In genomic region chr10:87658858-87659555, GRCh38 we compare ENCODE assay signal across 8 cellular contexts. TPM values are rescaled to one million over a fixed set of nuclear protein-coding genes. Genes with fewer than 3 reads are reported as not detected.
DNase-seq lines count a peak whose midpoint lies in the region; ATAC-seq, FAIRE-seq and TF ChIP-seq lines count a peak whose summit lies in the region.

No MANE protein-coding gene starts in this region.

- peak overlapping the region; percentile 67 for H3K4me3 Mint-ChIP-seq in activated naive CD4-positive, alpha-beta T cell treated with anti-CD3 and anti-CD28 coated beads for 36 hours

- FAIRE-seq in HepG2 (lab: Jason Lieb, UNC): no peak

- intact Hi-C loops in activated naive CD4-positive, alpha-beta T cell treated with anti-CD3 and anti-CD28 coated beads for 36 hours (cut with micrococcal nuclease): loop anchor here (5.0 kb wide), 3 partner anchors 158 to 453 kb away; partner anchors contain the start of genes ATAD1, KLLN and PTEN
- intact Hi-C loops in ascending aorta (cut with DNase I): loop anchor here (5.0 kb wide), 5 partner anchors 43 to 122 kb away; no protein-coding TSS in a partner anchor
- intact Hi-C loops in HepG2 (cut with micrococcal nuclease; ENCODE audit: unreplicated experiment): loop anchor here (2.0 kb wide), 1 partner anchor 126 kb away; no protein-coding TSS in a partner anchor
- intact Hi-C loops in lower leg skin (cut with DNase I; ENCODE audit: low total_unique reads): no loop called here

- in situ Hi-C loops in HepG2 (cut with HindIII; ENCODE audit: extremely low pct_ligation_motif_present, low pct_unique_long_range_greater_than_20kb): loop anchor here (5.0 to 25.0 kb wide), 2 partner anchors 78 to 453 kb away; no protein-coding TSS in a partner anchor

- no peak overlapping the region for H3K9ac ChIP-seq in HepG2 (ENCODE audit: insufficient read depth, low read depth, low read length)

- peak overlapping the region; percentile 80 for H3K4me2 ChIP-seq in HepG2 (ENCODE audit: low read depth, low read length)

- ATAC-seq in HepG2 (peak; percentile 27), GM21528 (IDR thresholded peaks at IDR 0.05; ENCODE audit: low FRiP score, unreplicated experiment) (no peak)

- peak overlapping the region; percentile 68 to 69 for H3K27ac ChIP-seq in ascending aorta
- H3K27ac ChIP-seq in HepG2 (ENCODE audit: extremely low read length, insufficient read depth, low read length): no peak overlapping the region
- H3K27ac ChIP-seq in tibial nerve: peak overlapping the region; percentile 56 to 93 (median 79)

- POLR2A ChIA-PET in HepG2 (lab: Yijun Ruan, JAX): no interaction called here

- no peak for DNase-seq in activated naive CD4-positive, alpha-beta T cell treated with anti-CD3 and anti-CD28 coated beads for 36 hours
- DNase-seq in activated naive CD4-positive, alpha-beta T cell (lab: John Stamatoyannopoulos, UW): no peak
- DNase-seq in ascending aorta (ENCODE audit: low spot score in 2 of 2) (no peak), HepG2 (ENCODE audit: low spot score) (no peak), tibial nerve (ENCODE audit: low spot score in 2 of 2) (no peak), lower leg skin (ENCODE audit: low spot score in 2 of 2) (no peak), NCI-H1105 (lab: John Stamatoyannopoulos, UW) (no peak)

- H3K4me3 ChIP-seq in ascending aorta (peak overlapping the region; percentile 80 to 90), HepG2 (replicated peaks in 1 of 3; ENCODE audit: insufficient read depth in 1 of 3, low read depth in 2 of 3, low read length in 3 of 3) (peak overlapping the region in 2 of 3 experiments; percentile 64 to 70; a peak in 3 of 6 replicates), tibial nerve (peak overlapping the region; percentile 57 to 89 (median 70)), lower leg skin (ENCODE audit: low read depth, poor library complexity, severe bottlenecking) (no peak overlapping the region)

- H3K9me3 ChIP-seq in ascending aorta (no peaks in the 10 kb centered on the region), HepG2 (ENCODE audit: low read length) (no peaks in the 10 kb centered on the region), tibial nerve (no peaks in the 10 kb centered on the region)

- no peaks in the 10 kb centered on the region for H3K36me3 ChIP-seq in ascending aorta
- no peaks in the 10 kb centered on the region for H3K36me3 ChIP-seq in HepG2 (replicated peaks in 1 of 2; ENCODE audit: control insufficient read depth in 1 of 2, insufficient read depth in 2 of 2, low read length in 2 of 2)
- no peaks in the 10 kb centered on the region for H3K36me3 ChIP-seq in tibial nerve

- TF ChIP-seq CTCF in ascending aorta (IDR thresholded peaks at IDR 0.05) (no peak), HepG2 (CRISPR knock-in tag; IDR thresholded peaks at IDR 0.05) (no peak), tibial nerve (IDR thresholded peaks at IDR 0.05) (no peak), lower leg skin (IDR thresholded peaks at IDR 0.05) (no peak)

- no peaks in the 10 kb centered on the region for H3K9me3 Mint-ChIP-seq in activated naive CD4-positive, alpha-beta T cell treated with anti-CD3 and anti-CD28 coated beads for 36 hours

- H3K27me3 ChIP-seq in ascending aorta (no peaks in the 10 kb centered on the region), HepG2 (ENCODE audit: control insufficient read depth in 1 of 2, insufficient read depth in 2 of 2, low read length in 2 of 2) (peaks cover 5 to 31% of the 10 kb centered on the region in 2 experiments; a peak in 4 of 5 replicates), tibial nerve (no peaks in the 10 kb centered on the region)

- no peak overlapping the region for H2AFZ ChIP-seq in HepG2 (ENCODE audit: low read length)

- H3K36me3 Mint-ChIP-seq in activated naive CD4-positive, alpha-beta T cell treated with anti-CD3 and anti-CD28 coated beads for 36 hours (ENCODE audit: low read depth): no peaks in the 10 kb centered on the region

- H3K79me2 ChIP-seq in HepG2 (ENCODE audit: insufficient read depth, low read length): no peaks in the 10 kb centered on the region

- H3K27me3 Mint-ChIP-seq in activated naive CD4-positive, alpha-beta T cell treated with anti-CD3 and anti-CD28 coated beads for 36 hours (ENCODE audit: low read depth): peaks cover 43% of the 10 kb centered on the region

- H3K27ac Mint-ChIP-seq in activated naive CD4-positive, alpha-beta T cell treated with anti-CD3 and anti-CD28 coated beads for 36 hours: no peak overlapping the region

- no peak for TF ChIP-seq RAD21 in HepG2 (CRISPR knock-in tag; IDR thresholded peaks at IDR 0.05)

- no peaks in the 10 kb centered on the region for H4K20me1 ChIP-seq in HepG2 (ENCODE audit: insufficient read depth, low read length)

- CTCF ChIA-PET in activated naive CD4-positive, alpha-beta T cell treated with anti-CD3 and anti-CD28 coated beads for 36 hours (lab: Charles Lee): interaction anchor here (0.5 to 1.2 kb wide), 6 partner anchors 9 to 660 kb away, joined by 3 to 4 read pairs (median 3); no protein-coding TSS in a partner anchor
- CTCF ChIA-PET in HepG2 (lab: Yijun Ruan, JAX; ENCODE audit: low intra/inter-chr PET ratio, low total read pairs): no interaction called here

- WGBS in HepG2 (ENCODE audit: low lambda C conversion rate): 49% methylated on average over 11 of the region's 15 CpGs
- 62 to 69% methylated on average over 13 to 14 of the region's 15 CpGs for WGBS in tibial nerve, 2 donors
- 71 to 77% methylated on average over 13 to 15 of the region's 15 CpGs for WGBS in lower leg skin, 2 donors

- TF ChIP-seq EP300 in HepG2 (IDR thresholded peaks at IDR 0.05; ENCODE audit: low read depth in 2 of 2, low read length in 2 of 2): no peak
- TF ChIP-seq EP300 in HepG2 (CRISPR knock-in tag; IDR thresholded peaks at IDR 0.05; ENCODE audit: borderline replicate concordance): no peak
- no peak for TF ChIP-seq EP300 in tibial nerve (IDR thresholded peaks at IDR 0.05)

- H3K4me1 ChIP-seq in ascending aorta (peaks cover 0 to 7% of the 10 kb centered on the region in 2 donors), HepG2 (ENCODE audit: insufficient read depth, low read length) (peaks cover 27% of the 10 kb centered on the region), tibial nerve (peaks cover 0 to 37% (median 6%) of the 10 kb centered on the region in 4 donors)

- H3K4me1 Mint-ChIP-seq in activated naive CD4-positive, alpha-beta T cell treated with anti-CD3 and anti-CD28 coated beads for 36 hours (ENCODE audit: low read depth): peaks cover 10% of the 10 kb centered on the region

- TF ChIP-seq POLR2A in HepG2 (IDR thresholded peaks at IDR 0.05; ENCODE audit: insufficient read depth in 1 of 2, low read depth in 2 of 2, low read length in 2 of 2) (no peak), tibial nerve (IDR thresholded peaks at IDR 0.05) (no peak), lower leg skin (IDR thresholded peaks at IDR 0.05) (no peak)

- no TSS peak for BruUV-seq in HepG2 (replicated peaks; lab: Mats Ljungman, UMichigan)

TF ChIP-seq in HepG2, 621 proteins besides CTCF, POLR2A, EP300 and RAD21 (continues in another document):
- no peak for TF ChIP-seq PATZ1 (CRISPR knock-in tag; IDR thresholded peaks at IDR 0.05)
- TF ChIP-seq ZNF841 (CRISPR knock-in tag; IDR thresholded peaks at IDR 0.05; ENCODE audit: borderline replicate concordance): no peak
- TF ChIP-seq DNMT1 (CRISPR knock-in tag; IDR thresholded peaks at IDR 0.05): no peak

RNA-seq across cellular contexts. Expression of gene PAPSS2, which starts 0.7 kb away (rescaled TPM):
- total RNA-seq in activated naive CD4-positive, alpha-beta T cell treated with anti-CD3 and anti-CD28 coated beads for 36 hours: under 1 TPM in 1 of 2 experiments, not detected in 1; 0.38 TPM
- total RNA-seq in ascending aorta: 14.8 TPM
- total RNA-seq in HepG2 (2016; rRNA removed; fragmentation: Illumina TruSeq; extraction: Trizol): 0.11 and 0.17 TPM in 2 replicates
- not detected in 2 replicates for total RNA-seq in HepG2 (2016; cell fraction: cytosol; rRNA removed; fragmentation: Illumina TruSeq; extraction: Trizol; ENCODE audit: low read depth)
- total RNA-seq in HepG2 (2016; cell fraction: insoluble cytoplasmic fraction; rRNA removed; fragmentation: Illumina TruSeq; extraction: Trizol): 0.13 and 0.58 TPM in 2 replicates
- total RNA-seq in HepG2 (2016; cell fraction: membrane; rRNA removed; fragmentation: Illumina TruSeq; extraction: Trizol): 0.09 and 0.17 TPM in 2 replicates
- 0.09 TPM in 2 replicates for total RNA-seq in HepG2 (2016; cell fraction: nucleus; rRNA removed; fragmentation: Illumina TruSeq; extraction: Trizol)
- polyA plus RNA-seq in HepG2 (2011; rRNA removed): 0.12 and 0.21 TPM in 2 replicates
- polyA plus RNA-seq in HepG2 (2011; cell fraction: cytosol; rRNA removed): 0.11 and 0.22 TPM in 2 replicates
- 0.11 and 0.14 TPM in 2 replicates for polyA plus RNA-seq in HepG2 (2011; cell fraction: nucleus; rRNA removed)
- 0.17 and 0.24 TPM in 2 replicates for polyA plus RNA-seq in HepG2 (2012)
- 0.09 and 0.28 TPM in 2 replicates for polyA plus RNA-seq in HepG2 (2016; cell fraction: cytosol; fragmentation: Illumina TruSeq; extraction: Trizol; ENCODE audit: low read depth)
- polyA plus RNA-seq in HepG2 (2016; cell fraction: insoluble cytoplasmic fraction; fragmentation: Illumina TruSeq; extraction: Trizol; ENCODE audit: low read depth): 0.20 and 0.27 TPM in 2 replicates
- 0.09 and 0.24 TPM in 2 replicates for polyA plus RNA-seq in HepG2 (2016; cell fraction: membrane; fragmentation: Illumina TruSeq; extraction: Trizol; ENCODE audit: low read depth)
- polyA plus RNA-seq in HepG2 (2016; cell fraction: nucleus; fragmentation: Illumina TruSeq; extraction: Trizol; ENCODE audit: insufficient read depth, low read depth): 0.19 and 0.27 TPM in 2 replicates
- polyA minus RNA-seq in HepG2 (2011; rRNA and poly(A)+ RNA removed; ENCODE audit: low replicate concordance): 6.3 TPM in 1 of 2 replicates, not detected in the other
- polyA minus RNA-seq in HepG2 (2011; cell fraction: cytosol; rRNA and poly(A)+ RNA removed): 0.10 and 2.5 TPM in 2 replicates
- 0.13 and 0.25 TPM in 2 replicates for polyA minus RNA-seq in HepG2 (2011; cell fraction: nucleus; rRNA and poly(A)+ RNA removed)
- total RNA-seq in tibial nerve: 10 to 100 TPM; 11.6 to 32.8 (median 19.8) TPM
- 1 to 10 TPM; 2.2 to 5.1 (median 4.5) TPM for total RNA-seq in lower leg skin
